In the genomic region with DNA sequence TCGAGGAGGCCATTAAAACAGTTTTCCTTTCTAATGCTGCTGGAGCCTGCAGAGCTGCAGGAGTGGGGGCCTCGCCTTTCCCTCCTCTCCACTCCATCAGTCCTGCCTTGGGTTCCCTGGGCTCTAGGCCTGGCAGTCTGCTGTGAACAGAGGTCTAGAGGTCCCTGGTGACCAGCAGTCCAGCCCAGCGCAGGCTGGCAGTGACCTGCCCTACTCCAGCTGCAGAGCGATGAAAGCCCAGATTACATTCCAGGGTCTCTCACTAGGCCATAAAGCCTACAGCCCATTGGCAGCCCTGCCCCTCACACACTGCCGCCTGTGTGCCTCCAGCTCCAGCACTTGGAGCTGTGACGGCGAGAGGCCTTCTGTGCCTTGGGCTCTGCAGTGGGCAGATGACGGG, we compare ENCODE assay signal across 24 cellular contexts. TPM values are rescaled to one million over a fixed set of nuclear protein-coding genes. Genes with fewer than 3 reads are reported as not detected.
"Had no signal": no experiment of that assay in that cellular context is flagged by ENCODE, and none has a peak within 500 bp of the region (broad histone marks: within the 10 kb centered on the region; RNA-seq: fewer than 3 reads in every experiment).

No MANE protein-coding gene starts in this region.

- H3K36me3 ChIP-seq: heart left ventricle, left lung, lower lobe of right lung, tibial artery, upper lobe of left lung, vagina had no signal

- H3K4me3 ChIP-seq: coronary artery, heart left ventricle, left lung, lower lobe of right lung, smooth muscle cell, tibial artery, upper lobe of left lung, vagina had no signal

- H3K4me3 Mint-ChIP-seq: natural killer cell treated with Interleukin-12 subunit alpha and Interleukin-12 subunit beta and Interleukin-15 and Interleukin-18, amount 100 ng/mL, for 72 hours; stimulated activated effector memory CD8-positive, alpha-beta T cell treated with anti-CD3 and anti-CD28 coated beads, Interleukin-12 subunit alpha, Interleukin-12 subunit beta, amount 100 ng/mL, for 72 hours had no signal

- H3K36me3 Mint-ChIP-seq: natural killer cell treated with Interleukin-12 subunit alpha and Interleukin-12 subunit beta and Interleukin-15 and Interleukin-18, amount 100 ng/mL, for 72 hours; stimulated activated effector memory CD8-positive, alpha-beta T cell treated with anti-CD3 and anti-CD28 coated beads, Interleukin-12 subunit alpha, Interleukin-12 subunit beta, amount 100 ng/mL, for 72 hours had no signal

- ATAC-seq: heart left ventricle; left lung; lower lobe of right lung; natural killer cell treated with Interleukin-12 subunit alpha and Interleukin-12 subunit beta and Interleukin-15 and Interleukin-18, amount 100 ng/mL, for 72 hours; right cardiac atrium; stimulated activated effector memory CD8-positive, alpha-beta T cell treated with anti-CD3 and anti-CD28 coated beads, Interleukin-12 subunit alpha, Interleukin-12 subunit beta, amount 100 ng/mL, for 72 hours; stimulated activated naive CD8-positive, alpha-beta T cell treated with anti-CD3 and anti-CD28 coated beads, Interleukin-15, Interleukin-2, amounts not matched to agents 100 U/mL and 50 U/mL, for 24 hours had no signal

- H3K4me1 ChIP-seq: left lung, lower lobe of right lung, tibial artery, upper lobe of left lung, vagina had no signal

- DNase-seq: effector CD8-positive, alpha-beta T cell; foreskin melanocyte; heart left ventricle; hippocampal formation; left lung; lower lobe of right lung; mesenchymal stem cell; midbrain; right cardiac atrium; stimulated activated CD4-positive, alpha-beta T cell treated with anti-CD3 and anti-CD28 coated beads, Interleukin-4, amount 100 ng/mL, for 1 hour; stimulated activated CD8-positive, alpha-beta memory T cell treated with anti-CD3 and anti-CD28 coated beads, Interleukin-4, amount 100 ng/mL, for 48 hours; stimulated activated naive CD8-positive, alpha-beta T cell treated with anti-CD3 and anti-CD28 coated beads, Interleukin-15, Interleukin-2, amounts not matched to agents 100 U/mL and 50 U/mL, for 24 hours; tibial artery; upper lobe of left lung had no signal

- H3K4me2 ChIP-seq: smooth muscle cell had no signal

- H3K27me3 Mint-ChIP-seq: natural killer cell treated with Interleukin-12 subunit alpha and Interleukin-12 subunit beta and Interleukin-15 and Interleukin-18, amount 100 ng/mL, for 72 hours had no signal

- H3K27ac ChIP-seq: coronary artery, heart left ventricle, left lung, lower lobe of right lung, tibial artery, upper lobe of left lung, vagina had no signal

- H3K9me3 Mint-ChIP-seq: natural killer cell treated with Interleukin-12 subunit alpha and Interleukin-12 subunit beta and Interleukin-15 and Interleukin-18, amount 100 ng/mL, for 72 hours; stimulated activated effector memory CD8-positive, alpha-beta T cell treated with anti-CD3 and anti-CD28 coated beads, Interleukin-12 subunit alpha, Interleukin-12 subunit beta, amount 100 ng/mL, for 72 hours had no signal

- H3K9me3 ChIP-seq: heart left ventricle, left lung, lower lobe of right lung, tibial artery, upper lobe of left lung, vagina had no signal

- H3K27ac Mint-ChIP-seq: natural killer cell treated with Interleukin-12 subunit alpha and Interleukin-12 subunit beta and Interleukin-15 and Interleukin-18, amount 100 ng/mL, for 72 hours; stimulated activated effector memory CD8-positive, alpha-beta T cell treated with anti-CD3 and anti-CD28 coated beads, Interleukin-12 subunit alpha, Interleukin-12 subunit beta, amount 100 ng/mL, for 72 hours had no signal

- H3K27me3 ChIP-seq: upper lobe of left lung, vagina had no signal

RNA-seq across cellular contexts. Expression of gene MAL, which starts 14.8 kb away (rescaled TPM):
- total RNA-seq: cerebellum, dermis microvascular lymphatic vessel endothelial cell, glomerular endothelial cell, osteocyte, smooth muscle cell, temporal lobe had no signal
- polyA plus RNA-seq: smooth muscle cell had no signal
